Comparison of ENCODE assay signal across 8 cellular contexts in genomic region chr4:152679414-152680281, GRCh38. TPM values are rescaled to one million over a fixed set of nuclear protein-coding genes. Genes with fewer than 3 reads are reported as not detected.
DNase-seq lines count a peak whose midpoint lies in the region; ATAC-seq and TF ChIP-seq lines count a peak whose summit lies in the region.

Gene TMEM154, minus strand, starts transcription at chr4:152679997. Its CDS starts 64 bp downstream, at chr4:152679933.

- CTCF ChIA-PET in Caco-2 (lab: Charles Lee), result interaction anchor here (0.7 kb wide), 1 partner anchor 175 kb away, joined by 3 read pairs; no protein-coding TSS in a partner anchor

- peaks cover 7% of the 10 kb centered on the region for H3K4me1 Mint-ChIP-seq in Caco-2 (ENCODE audit: low read depth, unreplicated experiment)
- H3K4me1 Mint-ChIP-seq in activated naive CD8-positive, alpha-beta T cell treated with anti-CD3 and anti-CD28 coated beads for 36 hours, result peaks cover 50% of the 10 kb centered on the region

- POLR2A ChIA-PET in Caco-2 (lab: Charles Lee), result interaction anchor here (0.7 kb wide), 1 partner anchor 24 kb away, joined by 3 read pairs; no protein-coding TSS in a partner anchor

- DNase-seq in Caco-2 (peak; percentile 53 to 65), SKM-1 treated with dmso at 0.1 percent for 144 hours (lab: John Stamatoyannopoulos, UW; ENCODE audit: unreplicated experiment) (peak; percentile 100), heart right ventricle (peak; percentile 51), prostate gland (ENCODE audit: low spot score) (peak; percentile 59), ureter (ENCODE audit: low spot score) (peak; percentile 75)
- peak; percentile 73 for DNase-seq in activated naive CD8-positive, alpha-beta T cell treated with anti-CD3 and anti-CD28 coated beads for 36 hours

- H3K36me3 ChIP-seq in Caco-2 (ENCODE audit: control insufficient read depth, insufficient read depth, low read length) (no peaks in the 10 kb centered on the region), heart right ventricle (peaks cover 0 to 2% (median 0%) of the 10 kb centered on the region in 9 donors), prostate gland (no peaks in the 10 kb centered on the region)

- peak within 1 kb of the TSS in 7 of 10 donors; percentile 3 to 86 (median 54) for H3K27ac ChIP-seq in heart right ventricle
- H3K27ac ChIP-seq in prostate gland, result peak within 1 kb of the TSS in 1 of 2 donors; percentile 41

- TF ChIP-seq CTCF in Caco-2 (IDR thresholded peaks at IDR 0.05; ENCODE audit: insufficient read depth in 1 of 2, low read depth in 1 of 2, low read length in 1 of 2, severe bottlenecking in 1 of 2, unreplicated experiment in 1 of 2) (no peak), heart right ventricle (IDR thresholded peaks at IDR 0.05) (no peak), prostate gland (IDR thresholded peaks at IDR 0.05) (no peak)

- no TSS peak for BruUV-seq in Caco-2 (replicated peaks; lab: Mats Ljungman, UMichigan)

- H3K9me3 ChIP-seq in Caco-2 (no peaks in the 10 kb centered on the region), heart right ventricle (no peaks in the 10 kb centered on the region), prostate gland (no peaks in the 10 kb centered on the region)

- 17% methylated on average over 32 of the region's 32 CpGs for WGBS in heart right ventricle, 2 donors
- 10% methylated on average over 32 of the region's 32 CpGs for WGBS in prostate gland

- H3K4me3 ChIP-seq in Caco-2 (ENCODE audit: low read depth, low read length) (peak within 1 kb of the TSS; percentile 44), heart right ventricle (peak within 1 kb of the TSS; percentile 21 to 62 (median 51)), prostate gland (peak within 1 kb of the TSS; percentile 31 to 32)

- peak within 1 kb of the TSS; percentile 84 for H3K4me3 Mint-ChIP-seq in Caco-2 (ENCODE audit: unreplicated experiment)
- H3K4me3 Mint-ChIP-seq in activated naive CD8-positive, alpha-beta T cell treated with anti-CD3 and anti-CD28 coated beads for 36 hours, result peak within 1 kb of the TSS; percentile 86

- H3K4me1 ChIP-seq in Caco-2 (no peaks in the 10 kb centered on the region; the same call in 1 of the 2 replicates), heart right ventricle (peaks cover 0 to 35% (median 8%) of the 10 kb centered on the region in 9 donors), prostate gland (replicated peaks) (no peaks in the 10 kb centered on the region)

- intact Hi-C loops in Caco-2 (cut with micrococcal nuclease; ENCODE audit: unreplicated experiment), result no loop called here
- intact Hi-C loops in heart right ventricle (cut with DNase I), result loop anchor here in 1 of 10 donors (5.0 kb wide), 1 partner anchor 32 kb away; no protein-coding TSS in a partner anchor
- intact Hi-C loops in prostate gland (cut with DNase I), result no loop called here

- peak; percentile 67 for TF ChIP-seq POLR2A in prostate gland (IDR thresholded peaks at IDR 0.05)

- H3K36me3 Mint-ChIP-seq in Caco-2 (ENCODE audit: insufficient read depth, unreplicated experiment), result no peaks in the 10 kb centered on the region
- H3K36me3 Mint-ChIP-seq in activated naive CD8-positive, alpha-beta T cell treated with anti-CD3 and anti-CD28 coated beads for 36 hours, result peaks cover 8% of the 10 kb centered on the region

- ATAC-seq in GM19455 (IDR thresholded peaks at IDR 0.05; ENCODE audit: unreplicated experiment) (peak; percentile 74), HG03575 (IDR thresholded peaks at IDR 0.05; ENCODE audit: extremely low read depth, insufficient number of reproducible peaks, low FRiP score, unreplicated experiment) (peak; percentile 39), heart right ventricle (peak; percentile 70 to 92 (median 82))

- H3K27me3 ChIP-seq in Caco-2 (replicated peaks; ENCODE audit: control insufficient read depth, insufficient read depth, low read length) (no peaks in the 10 kb centered on the region), heart right ventricle (no peaks in the 10 kb centered on the region), prostate gland (replicated peaks; ENCODE audit: insufficient read depth) (no peaks in the 10 kb centered on the region)

- H3K9me3 Mint-ChIP-seq in Caco-2 (ENCODE audit: unreplicated experiment), result no peaks in the 10 kb centered on the region
- no peaks in the 10 kb centered on the region for H3K9me3 Mint-ChIP-seq in activated naive CD8-positive, alpha-beta T cell treated with anti-CD3 and anti-CD28 coated beads for 36 hours

- H3K27me3 Mint-ChIP-seq in Caco-2 (ENCODE audit: insufficient read depth, unreplicated experiment), result no peaks in the 10 kb centered on the region
- no peaks in the 10 kb centered on the region for H3K27me3 Mint-ChIP-seq in activated naive CD8-positive, alpha-beta T cell treated with anti-CD3 and anti-CD28 coated beads for 36 hours

- peak within 1 kb of the TSS; percentile 43 for H3K27ac Mint-ChIP-seq in Caco-2 (ENCODE audit: unreplicated experiment)
- H3K27ac Mint-ChIP-seq in activated naive CD8-positive, alpha-beta T cell treated with anti-CD3 and anti-CD28 coated beads for 36 hours, result peak within 1 kb of the TSS; percentile 89

RNA-seq across cellular contexts. Expression of gene TMEM154, which starts in this region (rescaled TPM):
- total RNA-seq in Caco-2 (2022) (2.6 and 4.6 TPM in 2 replicates), heart right ventricle (1 to 10 TPM; 1.1 to 5.4 (median 2.2) TPM), prostate gland (1 to 10 TPM; 2.6 to 2.7 TPM), ureter (86.5 TPM)
- 10 to 100 TPM; 18.3 to 18.5 TPM for total RNA-seq in activated naive CD8-positive, alpha-beta T cell treated with anti-CD3 and anti-CD28 coated beads for 36 hours
- under 1 TPM; 0.25 to 0.44 TPM for polyA plus RNA-seq in heart right ventricle
